Comparison of ENCODE assay signal across 7 cellular contexts in genomic region chr3:50227390-50228183, GRCh38. TPM values are rescaled to one million over a fixed set of nuclear protein-coding genes. Genes with fewer than 3 reads are reported as not detected.
DNase-seq lines count a peak whose midpoint lies in the region; ATAC-seq and TF ChIP-seq lines count a peak whose summit lies in the region.

No MANE protein-coding gene starts in this region.

- TF ChIP-seq POLR2A in gastrocnemius medialis (IDR thresholded peaks at IDR 0.05), result peak; percentile 7 to 24

- no peaks in the 10 kb centered on the region for H3K9me3 ChIP-seq in iPS DF 6.9 (ENCODE audit: control insufficient read depth, insufficient read depth, low read length)
- H3K9me3 ChIP-seq in gastrocnemius medialis, result no peaks in the 10 kb centered on the region

- intact Hi-C loops in gastrocnemius medialis (cut with DNase I; ENCODE audit: low total_unique reads), result loop anchor here (1.0 to 2.0 kb wide), 4 partner anchors 11 to 107 kb away; no protein-coding TSS in a partner anchor

- H3K4me1 ChIP-seq in iPS DF 6.9 (ENCODE audit: control insufficient read depth, insufficient read depth, low read length), result peaks cover 5% of the 10 kb centered on the region
- peaks cover 13 to 21% of the 10 kb centered on the region in 2 donors for H3K4me1 ChIP-seq in gastrocnemius medialis

- TF ChIP-seq CTCF in gastrocnemius medialis (IDR thresholded peaks at IDR 0.05 in 4 of 5, conservative IDR thresholded peaks at IDR 0.05 in 1 of 5), result peak; percentile 77 to 98 (median 93)

- peak overlapping the region; percentile 41; the same call in 1 of the 2 replicates for H3K4me3 ChIP-seq in iPS DF 6.9 (ENCODE audit: low read length)
- peak overlapping the region; percentile 70 to 80 (median 70) for H3K4me3 ChIP-seq in gastrocnemius medialis

- WGBS in iPS DF 6.9 (ENCODE audit: insufficient coverage, insufficient read length), result no CpG with 5 or more reads among the region's 51 CpGs

- H3K36me3 ChIP-seq in iPS DF 6.9 (ENCODE audit: control insufficient read depth, insufficient read depth, low read length), result no peaks in the 10 kb centered on the region
- no peaks in the 10 kb centered on the region for H3K36me3 ChIP-seq in gastrocnemius medialis

- H3K27me3 ChIP-seq in iPS DF 6.9 (ENCODE audit: control insufficient read depth, insufficient read depth, low read length) (no peaks in the 10 kb centered on the region), gastrocnemius medialis (no peaks in the 10 kb centered on the region)

- DNase-seq in NCI-H2029 treated with DMSO at 0.1 percent for 48 hours (lab: John Stamatoyannopoulos, UW) (peak; percentile 41), T-helper 9 cell (peak; percentile 87), astrocyte of the hippocampus (ENCODE audit: low read depth, low spot score) (peak; percentile 97), iPS DF 6.9 (ENCODE audit: low read depth, low spot score) (no peak), gastrocnemius medialis (peak; percentile 78 to 85)

- in situ Hi-C loops in gastrocnemius medialis (cut with MboI; ENCODE audit: low sequenced_read_pairs in 4 of 4), result loop anchor here in 2 of 4 donors (5.0 to 10.0 kb wide), 2 partner anchors 45 to 47 kb away; partner anchors contain the start of gene LSMEM2 (in 1 of the 2)

- peak; percentile 84 for ATAC-seq in GM18511 (IDR thresholded peaks at IDR 0.05; ENCODE audit: unreplicated experiment)
- ATAC-seq in HG02981 (IDR thresholded peaks at IDR 0.05; ENCODE audit: unreplicated experiment), result peak; percentile 87
- ATAC-seq in gastrocnemius medialis, result peak; percentile 85 to 87

- H3K27ac ChIP-seq in iPS DF 6.9 (ENCODE audit: low read length) (no peak overlapping the region), gastrocnemius medialis (peak overlapping the region; percentile 64 to 74 (median 66))

RNA-seq across cellular contexts. Expression of gene GNAI2, which starts 8.4 kb away (rescaled TPM):
- 10 to 100 TPM; 26.7 to 67.8 (median 39.8) TPM for total RNA-seq in gastrocnemius medialis

RNA-seq across cellular contexts. Expression of gene SLC38A3, which starts 22.5 kb away (rescaled TPM):
- 1 to 10 TPM; 1.9 to 8.9 (median 5.0) TPM for total RNA-seq in gastrocnemius medialis

RNA-seq across cellular contexts. Expression of gene GNAT1, which starts 36.2 kb away (rescaled TPM):
- total RNA-seq in gastrocnemius medialis, result not detected

RNA-seq across cellular contexts. Expression of gene SEMA3B, which starts 41.4 kb away (rescaled TPM):
- total RNA-seq in gastrocnemius medialis, result 1 to 10 TPM; 1.7 to 3.1 (median 2.1) TPM

RNA-seq across cellular contexts. Expression of gene LSMEM2, which starts 51.3 kb away (rescaled TPM):
- under 1 TPM in 3 of 4 donors, not detected in 1; 0.41 to 0.98 (median 0.49) TPM for total RNA-seq in gastrocnemius medialis
